Comparison of ENCODE assay signal across 8 cellular contexts in genomic region chr10:110206988-110207804, GRCh38. TPM values are rescaled to one million over a fixed set of nuclear protein-coding genes. Genes with fewer than 3 reads are reported as not detected.
DNase-seq lines count a peak whose midpoint lies in the region; ATAC-seq lines count a peak whose summit lies in the region.

TSS of gene MXI1 (plus strand) at chr10:110207605. CDS start at chr10:110207809, 204 bp downstream.

- peak within 1 kb of the TSS; percentile 61 for H3K9ac ChIP-seq in mesenchymal stem cell (ENCODE audit: low read length)

- H2AK5ac ChIP-seq in mesenchymal stem cell (ENCODE audit: low read length, severe bottlenecking) = no peak within 1 kb of the TSS

- peak within 1 kb of the TSS in 1 of 2 experiments; percentile 88 for H3K18ac ChIP-seq in mesenchymal stem cell (ENCODE audit: low read depth in 1 of 2, low read length in 2 of 2)

- no peak within 1 kb of the TSS for H2BK15ac ChIP-seq in mesenchymal stem cell (ENCODE audit: low read depth, poor library complexity, severe bottlenecking)

- peak within 1 kb of the TSS in 1 of 2 experiments; percentile 43 for H3K4ac ChIP-seq in mesenchymal stem cell (ENCODE audit: low read depth in 1 of 2, low read length in 2 of 2)

- no peak within 1 kb of the TSS for H4K91ac ChIP-seq in mesenchymal stem cell (ENCODE audit: low read length)

- peak within 1 kb of the TSS; percentile 4 for H4K8ac ChIP-seq in mesenchymal stem cell (ENCODE audit: low read length)

- no peak within 1 kb of the TSS for H3K14ac ChIP-seq in mesenchymal stem cell (ENCODE audit: low read length in 2 of 2)

- POLR2A ChIA-PET in activated CD8-positive, alpha-beta T cell treated with anti-CD3 and anti-CD28 coated beads, Interleukin-2, amount 10 ng/mL, durations not matched to agents 7 days and 5 days (lab: Charles Lee) = no interaction called here

- H3K9me3 Mint-ChIP-seq in activated CD8-positive, alpha-beta T cell treated with anti-CD3 and anti-CD28 coated beads, Interleukin-2, amount 10 ng/mL, durations not matched to agents 7 days and 5 days (ENCODE audit: insufficient read depth) = no peaks in the 10 kb centered on the region
- H3K9me3 Mint-ChIP-seq in stimulated activated naive CD8-positive, alpha-beta T cell treated with anti-CD3 and anti-CD28 coated beads, Interleukin-15, amount 100 ng/mL, for 72 hours = no peaks in the 10 kb centered on the region

- H3K27ac Mint-ChIP-seq in activated CD8-positive, alpha-beta T cell treated with anti-CD3 and anti-CD28 coated beads, Interleukin-2, amount 10 ng/mL, durations not matched to agents 7 days and 5 days = peak within 1 kb of the TSS; percentile 70
- H3K27ac Mint-ChIP-seq in stimulated activated naive CD8-positive, alpha-beta T cell treated with anti-CD3 and anti-CD28 coated beads, Interleukin-15, amount 100 ng/mL, for 72 hours = peak within 1 kb of the TSS; percentile 23 to 88

- H3K4me2 ChIP-seq in mesenchymal stem cell (ENCODE audit: low read length, poor library complexity, severe bottlenecking) = peak within 1 kb of the TSS; percentile 97

- peaks cover 38% of the 10 kb centered on the region for H3K27me3 Mint-ChIP-seq in activated CD8-positive, alpha-beta T cell treated with anti-CD3 and anti-CD28 coated beads, Interleukin-2, amount 10 ng/mL, durations not matched to agents 7 days and 5 days (ENCODE audit: low read depth)
- H3K27me3 Mint-ChIP-seq in stimulated activated naive CD8-positive, alpha-beta T cell treated with anti-CD3 and anti-CD28 coated beads, Interleukin-15, amount 100 ng/mL, for 72 hours = peaks cover 50% of the 10 kb centered on the region

- H2BK5ac ChIP-seq in mesenchymal stem cell (ENCODE audit: low read depth, low read length, poor library complexity, severe bottlenecking) = no peak within 1 kb of the TSS

- peaks cover 12 to 16% of the 10 kb centered on the region in 2 experiments for H3K27me3 ChIP-seq in mesenchymal stem cell (ENCODE audit: control insufficient read depth in 1 of 2, insufficient read depth in 1 of 2, low read length in 2 of 2)

- H3K23ac ChIP-seq in mesenchymal stem cell (ENCODE audit: low read length in 2 of 2) = peak within 1 kb of the TSS in 1 of 2 experiments; percentile 49

- no peaks in the 10 kb centered on the region for H3K9me3 ChIP-seq in mesenchymal stem cell (ENCODE audit: control insufficient read depth, low read length)

- no peaks in the 10 kb centered on the region for H3K36me3 Mint-ChIP-seq in activated CD8-positive, alpha-beta T cell treated with anti-CD3 and anti-CD28 coated beads, Interleukin-2, amount 10 ng/mL, durations not matched to agents 7 days and 5 days (ENCODE audit: low read depth)

- CTCF ChIA-PET in activated CD8-positive, alpha-beta T cell treated with anti-CD3 and anti-CD28 coated beads, Interleukin-2, amount 10 ng/mL, durations not matched to agents 7 days and 5 days (lab: Charles Lee) = interaction anchor here (0.6 to 11.5 kb wide), 21 partner anchors 12 to 329 kb away, joined by 3 to 89 read pairs (median 4); partner anchors contain the start of gene SMNDC1

- peak; percentile 56 for ATAC-seq in GM18909 (IDR thresholded peaks at IDR 0.05; ENCODE audit: poor library complexity, unreplicated experiment)
- peak; percentile 40 for ATAC-seq in HG03097 (IDR thresholded peaks at IDR 0.05; ENCODE audit: low FRiP score, unreplicated experiment)
- peak; percentile 17 for ATAC-seq in activated CD8-positive, alpha-beta T cell treated with anti-CD3 and anti-CD28 coated beads, Interleukin-2, amount 10 ng/mL, durations not matched to agents 7 days and 5 days
- peak; percentile 68 for ATAC-seq in stimulated activated naive CD8-positive, alpha-beta T cell treated with anti-CD3 and anti-CD28 coated beads, Interleukin-15, amount 100 ng/mL, for 72 hours

- H2BK12ac ChIP-seq in mesenchymal stem cell (ENCODE audit: low read length in 2 of 2) = peak within 1 kb of the TSS in 1 of 2 experiments; percentile 43

- peak within 1 kb of the TSS; percentile 40 for H3K27ac ChIP-seq in mesenchymal stem cell (ENCODE audit: low read length, poor library complexity, severe bottlenecking)

- H3K4me1 ChIP-seq in mesenchymal stem cell (ENCODE audit: control insufficient read depth, insufficient read depth, low read depth, low read length) = peaks cover 7% of the 10 kb centered on the region

- H3K4me1 Mint-ChIP-seq in activated CD8-positive, alpha-beta T cell treated with anti-CD3 and anti-CD28 coated beads, Interleukin-2, amount 10 ng/mL, durations not matched to agents 7 days and 5 days (ENCODE audit: low read depth) = peaks cover 26% of the 10 kb centered on the region
- H3K4me1 Mint-ChIP-seq in stimulated activated naive CD8-positive, alpha-beta T cell treated with anti-CD3 and anti-CD28 coated beads, Interleukin-15, amount 100 ng/mL, for 72 hours = peaks cover 32% of the 10 kb centered on the region

- peak; percentile 50 for DNase-seq in CD1c-positive myeloid dendritic cell (ENCODE audit: extremely low spot score)
- peak; percentile 76 for DNase-seq in NCI-H510A (lab: John Stamatoyannopoulos, UW)
- peak; percentile 58 for DNase-seq in activated CD8-positive, alpha-beta T cell treated with anti-CD3 and anti-CD28 coated beads, Interleukin-2, amount 10 ng/mL, durations not matched to agents 7 days and 5 days
- peak; percentile 79 for DNase-seq in epidermal melanocyte (ENCODE audit: insufficient read length, low spot score)
- DNase-seq in mesenchymal stem cell = peak; percentile 83
- peak; percentile 58 to 60 for DNase-seq in stimulated activated naive CD8-positive, alpha-beta T cell treated with anti-CD3 and anti-CD28 coated beads, Interleukin-15, amount 100 ng/mL, for 72 hours

- peak within 1 kb of the TSS; percentile 77 to 95 for H3K4me3 ChIP-seq in mesenchymal stem cell (ENCODE audit: insufficient read depth in 1 of 2, low read depth in 1 of 2, low read length in 2 of 2)

- peak within 1 kb of the TSS; percentile 86 for H2AFZ ChIP-seq in mesenchymal stem cell (ENCODE audit: low read depth, low read length)

- WGBS in mesenchymal stem cell = 7% methylated on average over 37 of the region's 37 CpGs

- peak within 1 kb of the TSS; percentile 86 for H3K4me3 Mint-ChIP-seq in activated CD8-positive, alpha-beta T cell treated with anti-CD3 and anti-CD28 coated beads, Interleukin-2, amount 10 ng/mL, durations not matched to agents 7 days and 5 days
- peak within 1 kb of the TSS; percentile 86 to 94 for H3K4me3 Mint-ChIP-seq in stimulated activated naive CD8-positive, alpha-beta T cell treated with anti-CD3 and anti-CD28 coated beads, Interleukin-15, amount 100 ng/mL, for 72 hours

- peaks cover 5% of the 10 kb centered on the region for H3K79me1 ChIP-seq in mesenchymal stem cell (replicated peaks; ENCODE audit: low read length, poor library complexity, severe bottlenecking)

- no peaks in the 10 kb centered on the region for H3K36me3 ChIP-seq in mesenchymal stem cell (ENCODE audit: control insufficient read depth in 1 of 2, insufficient read depth in 2 of 2, low read depth in 1 of 2, low read length in 2 of 2)

- no peak within 1 kb of the TSS for H2BK120ac ChIP-seq in mesenchymal stem cell (ENCODE audit: low read depth, low read length)

RNA-seq across cellular contexts. Expression of gene MXI1, which starts in this region (rescaled TPM):
- 10 to 100 TPM; 11.3 to 12.3 TPM for total RNA-seq in activated CD8-positive, alpha-beta T cell treated with anti-CD3 and anti-CD28 coated beads, Interleukin-2, amount 10 ng/mL, durations not matched to agents 7 days and 5 days
- 7.8 TPM for polyA plus RNA-seq in mesenchymal stem cell (2013, experiment 1 of 2)
- polyA plus RNA-seq in mesenchymal stem cell (2013, experiment 2 of 2) = 8.3 TPM

Comparison
In these comparisons a context has a peak if more than half of its experiments do, and no peak if none do; other contexts are left out.
1. Peak in every context shown above with its lines: DNase-seq, ATAC-seq, H3K4me3 ChIP-seq and H3K27ac ChIP-seq.
2. ATAC-seq: peak in every context shown above with its lines; median percentile 68 in stimulated activated naive CD8-positive, alpha-beta T cell treated with anti-CD3 and anti-CD28 coated beads, Interleukin-15, amount 100 ng/mL, for 72 hours; 56 in GM18909; 40 in HG03097; 17 in activated CD8-positive, alpha-beta T cell treated with anti-CD3 and anti-CD28 coated beads, Interleukin-2, amount 10 ng/mL, durations not matched to agents 7 days and 5 days.